Comparison of ENCODE assay signal across 13 cellular contexts in genomic region chr11:17543574-17544180, GRCh38. TPM values are rescaled to one million over a fixed set of nuclear protein-coding genes. Genes with fewer than 3 reads are reported as not detected.
DNase-seq lines count a peak whose midpoint lies in the region; TF ChIP-seq lines count a peak whose summit lies in the region.
"Had no signal": no experiment of that assay in that cellular context is flagged by ENCODE, and none has a peak within 500 bp of the region (broad histone marks: within the 10 kb centered on the region; RNA-seq: fewer than 3 reads in every experiment).

No MANE protein-coding gene starts in this region.

- H3K4me1 ChIP-seq in endocrine pancreas (ENCODE audit: control insufficient read depth, insufficient read depth, low read length), result peaks cover 6% of the 10 kb centered on the region
- H3K4me1 ChIP-seq in mucosa of stomach (ENCODE audit: control insufficient read depth, insufficient read depth, low read length), result peaks cover 16% of the 10 kb centered on the region
- H3K4me1 ChIP-seq in testis, result no peaks in the 10 kb centered on the region
- H3K4me1 ChIP-seq in thyroid gland, result no peaks in the 10 kb centered on the region

- no peaks in the 10 kb centered on the region for H3K9me3 ChIP-seq in endocrine pancreas (ENCODE audit: control insufficient read depth, low read length)
- no peaks in the 10 kb centered on the region for H3K9me3 ChIP-seq in mucosa of stomach (ENCODE audit: control insufficient read depth, low read length)
- no peaks in the 10 kb centered on the region for H3K9me3 ChIP-seq in testis
- no peaks in the 10 kb centered on the region for H3K9me3 ChIP-seq in thyroid gland

- H3K27ac ChIP-seq in testis (no peak overlapping the region), thyroid gland (no peak overlapping the region)

- intact Hi-C loops in testis (cut with DNase I; ENCODE audit: low total_unique reads), result no loop called here
- intact Hi-C loops in thyroid gland (cut with DNase I), result no loop called here

- WGBS in testis, 2 donors, result 23 to 37% methylated on average over 17 of the region's 17 CpGs
- 44 to 52% methylated on average over 14 of the region's 17 CpGs for WGBS in thyroid gland, 2 donors

- CTCF ChIA-PET in GM10248 (lab: Yijun Ruan, JAX), result interaction anchor here (0.9 to 2.5 kb wide), 5 partner anchors 8 to 45 kb away, joined by 3 to 8 read pairs (median 4); no protein-coding TSS in a partner anchor

- H3K4me3 ChIP-seq in endocrine pancreas (ENCODE audit: control insufficient read depth, insufficient read depth, low read length), result peak overlapping the region; percentile 57
- H3K4me3 ChIP-seq in mucosa of stomach (ENCODE audit: low read length), result peak overlapping the region; percentile 94
- peak overlapping the region; percentile 10 to 47 for H3K4me3 ChIP-seq in testis
- H3K4me3 ChIP-seq in thyroid gland (replicated peaks in 1 of 3), result no peak overlapping the region

- DNase-seq in activated effector memory CD4-positive, alpha-beta T cell treated with anti-CD3 and anti-CD28 coated beads, Interleukin-2, amount 50 U/mL, for 16 hours, result peak; percentile 45
- DNase-seq in activated effector memory CD4-positive, alpha-beta T cell treated with Interleukin-2 at 50 U/mL for 16 hours, result no peak
- no peak for DNase-seq in testis
- no peak for DNase-seq in GM10248 (ENCODE audit: extremely low spot score)
- DNase-seq in activated naive CD8-positive, alpha-beta T cell treated with anti-CD3 and anti-CD28 coated beads for 36 hours, result no peak
- no peak for DNase-seq in thyroid gland
- DNase-seq: MV-4-11, NCI-H2171 had no signal

- no peak overlapping the region for H3K27ac Mint-ChIP-seq in activated naive CD8-positive, alpha-beta T cell treated with anti-CD3 and anti-CD28 coated beads for 36 hours
- H3K27ac Mint-ChIP-seq: activated naive CD8-positive, alpha-beta T cell treated with anti-CD3 and anti-CD28 coated beads, Interleukin-2, amount 10 ng/mL, durations not matched to agents 7 days and 5 days had no signal

- H3K4me1 Mint-ChIP-seq in activated naive CD8-positive, alpha-beta T cell treated with anti-CD3 and anti-CD28 coated beads for 36 hours, result peaks cover 2% of the 10 kb centered on the region

- no peaks in the 10 kb centered on the region for H3K9me3 Mint-ChIP-seq in activated naive CD8-positive, alpha-beta T cell treated with anti-CD3 and anti-CD28 coated beads for 36 hours
- H3K9me3 Mint-ChIP-seq: activated naive CD8-positive, alpha-beta T cell treated with anti-CD3 and anti-CD28 coated beads, Interleukin-2, amount 10 ng/mL, durations not matched to agents 7 days and 5 days had no signal

- H3K9ac ChIP-seq in endocrine pancreas (ENCODE audit: control insufficient read depth, insufficient read depth, low read length), result peak overlapping the region; percentile 84
- H3K9ac ChIP-seq in mucosa of stomach (ENCODE audit: low read length), result peak overlapping the region; percentile 95

- no peaks in the 10 kb centered on the region for H3K36me3 Mint-ChIP-seq in activated naive CD8-positive, alpha-beta T cell treated with anti-CD3 and anti-CD28 coated beads for 36 hours
- H3K36me3 Mint-ChIP-seq: activated naive CD8-positive, alpha-beta T cell treated with anti-CD3 and anti-CD28 coated beads, Interleukin-2, amount 10 ng/mL, durations not matched to agents 7 days and 5 days had no signal

- TF ChIP-seq CTCF in testis (IDR thresholded peaks at IDR 0.05) (no peak), GM10248 (IDR thresholded peaks at IDR 0.05; ENCODE audit: control extremely low read depth, extremely low read depth, low read depth, missing control alignments) (no peak), thyroid gland (IDR thresholded peaks at IDR 0.05) (no peak)

- no peaks in the 10 kb centered on the region for H3K27me3 ChIP-seq in endocrine pancreas (ENCODE audit: control insufficient read depth, insufficient read depth, low read length)
- H3K27me3 ChIP-seq in mucosa of stomach (ENCODE audit: control insufficient read depth, insufficient read depth, low read length), result peaks cover 13% of the 10 kb centered on the region
- H3K27me3 ChIP-seq in testis, result no peaks in the 10 kb centered on the region
- no peaks in the 10 kb centered on the region for H3K27me3 ChIP-seq in thyroid gland

- H3K27me3 Mint-ChIP-seq in activated naive CD8-positive, alpha-beta T cell treated with anti-CD3 and anti-CD28 coated beads for 36 hours, result peaks cover 41% of the 10 kb centered on the region

- no peak overlapping the region for H3K4me3 Mint-ChIP-seq in activated naive CD8-positive, alpha-beta T cell treated with anti-CD3 and anti-CD28 coated beads for 36 hours
- H3K4me3 Mint-ChIP-seq: activated naive CD8-positive, alpha-beta T cell treated with anti-CD3 and anti-CD28 coated beads, Interleukin-2, amount 10 ng/mL, durations not matched to agents 7 days and 5 days had no signal

- no peak for TF ChIP-seq POLR2A in testis (IDR thresholded peaks at IDR 0.05)
- no peak for TF ChIP-seq POLR2A in thyroid gland (IDR thresholded peaks at IDR 0.05)

- POLR2A ChIA-PET in GM10248 (lab: Yijun Ruan, JAX), result no interaction called here

- H3K36me3 ChIP-seq in endocrine pancreas (ENCODE audit: control insufficient read depth, insufficient read depth, low read length) (no peaks in the 10 kb centered on the region), mucosa of stomach (ENCODE audit: control insufficient read depth, insufficient read depth, low read length) (no peaks in the 10 kb centered on the region), testis (ENCODE audit: low read depth, missing control alignments) (no peaks in the 10 kb centered on the region), thyroid gland (no peaks in the 10 kb centered on the region)

RNA-seq across cellular contexts. Expression of gene USH1C, which starts 0.5 kb away (rescaled TPM):
- total RNA-seq in testis (1 to 10 TPM; 1.2 TPM), thyroid gland (1 to 10 TPM in 3 of 4 donors, not detected in 1; 1.0 to 5.9 (median 3.9) TPM)
- 3.7 TPM for polyA plus RNA-seq in testis (ENCODE audit: insufficient read depth, low read depth, low replicate concordance)
- total RNA-seq in activated naive CD8-positive, alpha-beta T cell treated with anti-CD3 and anti-CD28 coated beads for 36 hours, result not detected
- total RNA-seq: A172; activated naive CD8-positive, alpha-beta T cell treated with anti-CD3 and anti-CD28 coated beads, Interleukin-2, amount 10 ng/mL, durations not matched to agents 7 days and 5 days; SK-MEL-5 had no signal

RNA-seq across cellular contexts. Expression of gene OTOG, which starts 3.4 kb away (rescaled TPM):
- total RNA-seq in testis (1 to 10 TPM; 2.2 to 2.9 TPM), thyroid gland (not detected)
- 4.2 TPM for polyA plus RNA-seq in testis (ENCODE audit: insufficient read depth, low read depth, low replicate concordance)
- not detected for total RNA-seq in activated naive CD8-positive, alpha-beta T cell treated with anti-CD3 and anti-CD28 coated beads for 36 hours
- total RNA-seq: A172; activated naive CD8-positive, alpha-beta T cell treated with anti-CD3 and anti-CD28 coated beads, Interleukin-2, amount 10 ng/mL, durations not matched to agents 7 days and 5 days; SK-MEL-5 had no signal

Comparison
In these comparisons a context has a peak if more than half of its experiments do, and no peak if none do; other contexts are left out.
1. H3K4me3 ChIP-seq: peak in endocrine pancreas (single experiment), mucosa of stomach (single experiment) and testis (2 of 2); none in thyroid gland (0 of 3).